20 cellular contexts compared by ENCODE assay signal in genomic region chr3:177982034-177982433, GRCh38.
DNase-seq lines count a peak whose midpoint lies in the region; ATAC-seq, FAIRE-seq and TF ChIP-seq lines count a peak whose summit lies in the region.
"Had no signal": no experiment of that assay in that cellular context is flagged by ENCODE, and none has a peak within 500 bp of the region (broad histone marks: within the 10 kb centered on the region; RNA-seq: fewer than 3 reads in every experiment).

No MANE protein-coding gene starts in this region.

- H3K4me3 Mint-ChIP-seq in activated naive CD8-positive, alpha-beta T cell treated with anti-CD3 and anti-CD28 coated beads, Interleukin-2, amount 50 U/mL, for 24 hours, result no peak overlapping the region
- H3K4me3 Mint-ChIP-seq: activated naive CD4-positive, alpha-beta T cell treated with anti-CD3 and anti-CD28 coated beads, Interleukin-2, amount 50 U/mL, for 24 hours had no signal

- H3K79me2 ChIP-seq in ACC112 (ENCODE audit: control insufficient read depth, insufficient read depth, low read length, unreplicated experiment) (no peaks in the 10 kb centered on the region), endothelial cell of umbilical vein (ENCODE audit: control insufficient read depth, insufficient read depth, low read length) (no peaks in the 10 kb centered on the region)

- no TSS peak for BruUV-seq in endothelial cell of umbilical vein (replicated peaks; lab: Mats Ljungman, UMichigan)

- no peaks in the 10 kb centered on the region for H3K27me3 ChIP-seq in ACC112 (ENCODE audit: insufficient read depth, low read length)
- H3K27me3 ChIP-seq in endothelial cell of umbilical vein (ENCODE audit: control insufficient read depth in 2 of 2, insufficient read depth in 2 of 2, low read length in 2 of 2), result no peaks in the 10 kb centered on the region

- peak; percentile 24 for DNase-seq in HS-5 (ENCODE audit: low read depth)
- DNase-seq in endothelial cell of umbilical vein (ENCODE audit: low read depth, low spot score), result peak; percentile 7
- no peak for DNase-seq in mucosa of descending colon
- DNase-seq in SKM-1 (lab: John Stamatoyannopoulos, UW; ENCODE audit: unreplicated experiment), result no peak
- no peak for DNase-seq in activated naive CD8-positive, alpha-beta T cell treated with anti-CD3 and anti-CD28 coated beads, Interleukin-2, amount 50 U/mL, for 24 hours
- DNase-seq: activated CD8-positive, alpha-beta memory T cell treated with anti-CD3 and anti-CD28 coated beads, Interleukin-2, amount 50 U/mL, for 4 hours; AML-193; head of caudate nucleus; Karpas-422; kidney glomerular epithelial cell; NCI-H187; NCI-H510A treated with DMSO at 0.1 percent for 48 hours; nucleus accumbens; SW 1271 had no signal

- POLR2A ChIA-PET in endothelial cell of umbilical vein (lab: Charles Lee), result no interaction called here

- H3K36me3 ChIP-seq in ACC112 (ENCODE audit: insufficient read depth, low read length) (no peaks in the 10 kb centered on the region), endothelial cell of umbilical vein (ENCODE audit: control insufficient read depth in 2 of 2, extremely low read depth in 1 of 2, insufficient read depth in 2 of 2, low read length in 2 of 2) (no peaks in the 10 kb centered on the region), mucosa of descending colon (ENCODE audit: low read depth) (no peaks in the 10 kb centered on the region)

- H3K4me2 ChIP-seq in endothelial cell of umbilical vein (ENCODE audit: insufficient read depth, low read length), result no peak overlapping the region

- CTCF ChIA-PET in endothelial cell of umbilical vein (lab: Charles Lee), result interaction anchor here (1.8 kb wide), 1 partner anchor 9 kb away, joined by 4 read pairs; no protein-coding TSS in a partner anchor

- dilution Hi-C loops in endothelial cell of umbilical vein (cut with MboI; ENCODE audit: extremely low pct_ligation_motif_present, low sequenced_read_pairs), result no loop called here

- intact Hi-C loops in endothelial cell of umbilical vein (cut with micrococcal nuclease), result no loop called here
- intact Hi-C loops in mucosa of descending colon (cut with DNase I, micrococcal nuclease), result no loop called here

- H3K36me3 Mint-ChIP-seq in activated naive CD8-positive, alpha-beta T cell treated with anti-CD3 and anti-CD28 coated beads, Interleukin-2, amount 50 U/mL, for 24 hours (ENCODE audit: low read depth), result no peaks in the 10 kb centered on the region
- H3K36me3 Mint-ChIP-seq: activated naive CD4-positive, alpha-beta T cell treated with anti-CD3 and anti-CD28 coated beads, Interleukin-2, amount 50 U/mL, for 24 hours had no signal

- no peaks in the 10 kb centered on the region for H3K9me3 ChIP-seq in endothelial cell of umbilical vein (replicated peaks; ENCODE audit: control insufficient read depth, insufficient read depth, low read length)
- H3K9me3 ChIP-seq in mucosa of descending colon, result no peaks in the 10 kb centered on the region

- TF ChIP-seq POLR2A in endothelial cell of umbilical vein (IDR thresholded peaks at IDR 0.05; ENCODE audit: low read depth, low read length), result no peak

- TF ChIP-seq CTCF in endothelial cell of umbilical vein (IDR thresholded peaks at IDR 0.05; ENCODE audit: extremely low read depth in 1 of 2, insufficient read depth in 1 of 2, low read depth in 1 of 2, low read length in 2 of 2) (no peak), mucosa of descending colon (IDR thresholded peaks at IDR 0.05) (no peak)

- no peaks in the 10 kb centered on the region for H4K20me1 ChIP-seq in endothelial cell of umbilical vein (replicated peaks; ENCODE audit: control insufficient read depth, extremely low read depth, insufficient read depth, low read length)

- H3K27me3 Mint-ChIP-seq in activated naive CD8-positive, alpha-beta T cell treated with anti-CD3 and anti-CD28 coated beads, Interleukin-2, amount 50 U/mL, for 24 hours, result no peaks in the 10 kb centered on the region
- H3K27me3 Mint-ChIP-seq: activated naive CD4-positive, alpha-beta T cell treated with anti-CD3 and anti-CD28 coated beads, Interleukin-2, amount 50 U/mL, for 24 hours had no signal

- H3K27ac Mint-ChIP-seq in activated naive CD8-positive, alpha-beta T cell treated with anti-CD3 and anti-CD28 coated beads, Interleukin-2, amount 50 U/mL, for 24 hours, result no peak overlapping the region
- H3K27ac Mint-ChIP-seq: activated naive CD4-positive, alpha-beta T cell treated with anti-CD3 and anti-CD28 coated beads, Interleukin-2, amount 50 U/mL, for 24 hours had no signal

- H3K9me3 Mint-ChIP-seq in activated naive CD8-positive, alpha-beta T cell treated with anti-CD3 and anti-CD28 coated beads, Interleukin-2, amount 50 U/mL, for 24 hours, result no peaks in the 10 kb centered on the region
- H3K9me3 Mint-ChIP-seq: activated naive CD4-positive, alpha-beta T cell treated with anti-CD3 and anti-CD28 coated beads, Interleukin-2, amount 50 U/mL, for 24 hours had no signal

- H2AFZ ChIP-seq in ACC112 (ENCODE audit: low read length, unreplicated experiment) (peak overlapping the region; percentile 5), endothelial cell of umbilical vein (ENCODE audit: low read depth, low read length) (no peak overlapping the region)

- FAIRE-seq in endothelial cell of umbilical vein (lab: Jason Lieb, UNC), result no peak

- peaks cover 9% of the 10 kb centered on the region for H3K4me1 Mint-ChIP-seq in activated naive CD8-positive, alpha-beta T cell treated with anti-CD3 and anti-CD28 coated beads, Interleukin-2, amount 50 U/mL, for 24 hours
- H3K4me1 Mint-ChIP-seq: activated naive CD4-positive, alpha-beta T cell treated with anti-CD3 and anti-CD28 coated beads, Interleukin-2, amount 50 U/mL, for 24 hours had no signal

- H3K9me1 ChIP-seq in endothelial cell of umbilical vein (replicated peaks; ENCODE audit: control insufficient read depth, extremely low read depth, insufficient read depth, low read length), result no peaks in the 10 kb centered on the region

- no peak overlapping the region for H3K4me3 ChIP-seq in ACC112 (ENCODE audit: low read depth, low read length)
- H3K4me3 ChIP-seq in endothelial cell of umbilical vein (replicated peaks in 1 of 3; ENCODE audit: insufficient read depth in 1 of 3, low read depth in 1 of 3, low read length in 3 of 3), result no peak overlapping the region
- no peak overlapping the region for H3K4me3 ChIP-seq in mucosa of descending colon

- peak overlapping the region; percentile 33 for H3K27ac ChIP-seq in ACC112 (ENCODE audit: low read depth, low read length)
- H3K27ac ChIP-seq in endothelial cell of umbilical vein (ENCODE audit: insufficient read depth, low read depth, low read length), result no peak overlapping the region
- H3K27ac ChIP-seq: VCaP had no signal

- H3K9ac ChIP-seq in endothelial cell of umbilical vein (replicated peaks; ENCODE audit: extremely low read depth, insufficient read depth, low read length), result no peak overlapping the region

- H3K4me1 ChIP-seq in ACC112 (ENCODE audit: control insufficient read depth, insufficient read depth, low read length, unreplicated experiment), result peaks cover 33% of the 10 kb centered on the region
- H3K4me1 ChIP-seq in endothelial cell of umbilical vein (ENCODE audit: control insufficient read depth, extremely low read depth, insufficient read depth, low read length), result peaks cover 7% of the 10 kb centered on the region
- H3K4me1 ChIP-seq in mucosa of descending colon (ENCODE audit: low read depth), result no peaks in the 10 kb centered on the region

- ATAC-seq in GM18870 (IDR thresholded peaks at IDR 0.05; ENCODE audit: unreplicated experiment), result peak; percentile 38
- no peak for ATAC-seq in mucosa of descending colon
- no peak for ATAC-seq in HG03039 (IDR thresholded peaks at IDR 0.05; ENCODE audit: unreplicated experiment)
- no peak for ATAC-seq in activated naive CD8-positive, alpha-beta T cell treated with anti-CD3 and anti-CD28 coated beads, Interleukin-2, amount 50 U/mL, for 24 hours
- ATAC-seq: Panc1 had no signal

TF ChIP-seq in endothelial cell of umbilical vein, 7 proteins besides CTCF, POLR2A, EP300 and RAD21:
- TF ChIP-seq MYC (IDR thresholded peaks at IDR 0.05; ENCODE audit: low read depth, low read length) (no peak), GATA2 (IDR thresholded peaks at IDR 0.05; ENCODE audit: insufficient read depth, insufficient read length, low read depth, low read length) (no peak), EZH2 (IDR thresholded peaks at IDR 0.05; ENCODE audit: borderline replicate concordance, low read depth, low read length, severe bottlenecking) (no peak), JUN (IDR thresholded peaks at IDR 0.05; ENCODE audit: borderline replicate concordance, insufficient read depth, insufficient read length, low read depth) (no peak), POLR2AphosphoS5 (IDR thresholded peaks at IDR 0.05; ENCODE audit: insufficient read depth, low read depth, low read length) (no peak), FOS (IDR thresholded peaks at IDR 0.05; ENCODE audit: borderline replicate concordance, insufficient read depth, low read length) (no peak), MAX (IDR thresholded peaks at IDR 0.05; ENCODE audit: insufficient read depth, insufficient read length) (no peak)

Comparison
In these comparisons a context has a peak if more than half of its experiments do, and no peak if none do; other contexts are left out.
1. DNase-seq: peak in HS-5 (single experiment) and endothelial cell of umbilical vein (single experiment); none in mucosa of descending colon (0 of 3), SKM-1 (single experiment) and activated naive CD8-positive, alpha-beta T cell treated with anti-CD3 and anti-CD28 coated beads, Interleukin-2, amount 50 U/mL, for 24 hours (single experiment).